ENCODE assay signal across 6 cellular contexts in the genomic region with DNA sequence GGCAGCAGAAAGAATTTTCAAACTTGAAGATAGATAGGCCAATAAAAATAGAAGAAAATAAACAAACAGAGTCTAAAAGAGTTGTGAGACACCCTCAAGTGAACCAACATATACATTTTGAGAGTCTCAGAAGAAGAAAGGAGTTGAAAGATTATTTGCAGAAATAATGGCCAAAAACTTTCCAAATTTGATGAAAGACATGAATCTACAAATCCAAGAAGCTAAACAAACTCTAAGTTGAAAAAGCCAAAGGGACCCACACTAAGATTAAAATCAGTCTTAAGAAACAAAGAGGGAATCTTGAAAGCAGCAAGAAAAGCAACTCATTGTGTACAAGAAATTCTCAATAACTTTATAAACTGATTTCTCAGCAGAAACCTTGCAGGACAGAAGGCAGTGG.
"Had no signal": no experiment of that assay in that cellular context is flagged by ENCODE, and none has a peak within 500 bp of the region (broad histone marks: within the 10 kb centered on the region; RNA-seq: fewer than 3 reads in every experiment).

No MANE protein-coding gene starts in this region.

- H3K9ac ChIP-seq: GM23248 had no signal

- DNase-seq: GM23248, GOT3, H7, IMR-90 had no signal

- H3K27ac ChIP-seq: GM23248 had no signal

- H3K4me1 ChIP-seq: HAP-1 had no signal

- ATAC-seq: HCT116 had no signal

- H3K4me3 ChIP-seq: GM23248, HAP-1 had no signal

- H3K36me3 ChIP-seq: HAP-1 had no signal

- H2AFZ ChIP-seq: GM23248 had no signal
